In the genomic region with DNA sequence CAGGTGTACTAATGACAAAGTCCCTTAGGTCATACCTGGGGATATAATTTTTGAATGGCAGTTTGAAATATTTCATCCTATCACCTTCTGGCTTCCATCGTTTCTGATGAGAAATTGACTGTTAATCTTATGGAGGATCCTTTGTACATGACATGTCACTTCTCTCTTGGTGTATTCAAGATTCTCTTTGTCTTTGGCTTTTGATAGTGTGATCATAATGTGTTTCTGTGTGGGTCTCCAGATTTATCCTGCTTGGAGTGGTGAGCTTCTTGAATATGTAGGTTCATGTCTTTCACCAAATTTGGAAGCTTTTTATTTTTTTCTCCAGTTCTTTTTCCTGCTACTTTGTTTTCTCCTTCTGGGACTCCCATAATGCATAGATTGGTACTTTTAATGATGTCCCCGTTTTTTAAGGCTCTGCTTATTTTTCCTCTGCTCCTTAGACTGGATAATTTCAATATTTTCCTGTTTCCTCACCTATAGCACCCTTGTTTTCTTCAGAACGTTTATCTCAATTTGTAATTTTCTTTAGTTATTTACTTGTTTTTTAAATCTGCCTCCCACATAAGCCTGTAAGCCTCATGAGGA, we compare ENCODE assay signal across 2 cellular contexts.
TF ChIP-seq lines count a peak whose summit lies in the region.

No MANE protein-coding gene starts in this region.

TF ChIP-seq in SK-N-SH, 30 proteins besides CTCF, POLR2A, EP300 and RAD21:
- TF ChIP-seq, protein P1, sequence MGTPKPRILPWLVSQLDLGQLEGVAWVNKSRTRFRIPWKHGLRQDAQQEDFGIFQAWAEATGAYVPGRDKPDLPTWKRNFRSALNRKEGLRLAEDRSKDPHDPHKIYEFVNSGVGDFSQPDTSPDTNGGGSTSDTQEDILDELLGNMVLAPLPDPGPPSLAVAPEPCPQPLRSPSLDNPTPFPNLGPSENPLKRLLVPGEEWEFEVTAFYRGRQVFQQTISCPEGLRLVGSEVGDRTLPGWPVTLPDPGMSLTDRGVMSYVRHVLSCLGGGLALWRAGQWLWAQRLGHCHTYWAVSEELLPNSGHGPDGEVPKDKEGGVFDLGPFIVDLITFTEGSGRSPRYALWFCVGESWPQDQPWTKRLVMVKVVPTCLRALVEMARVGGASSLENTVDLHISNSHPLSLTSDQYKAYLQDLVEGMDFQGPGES (IDR thresholded peaks at IDR 0.05; ENCODE audit: low read depth, low read length), result no peak
- TF ChIP-seq RXRA (IDR thresholded peaks at IDR 0.05; ENCODE audit: borderline replicate concordance, low read depth) (no peak), TCF12 (IDR thresholded peaks at IDR 0.05) (no peak), TEAD4 (IDR thresholded peaks at IDR 0.05; ENCODE audit: borderline replicate concordance, insufficient read depth) (no peak)
- TF ChIP-seq, protein P2, sequence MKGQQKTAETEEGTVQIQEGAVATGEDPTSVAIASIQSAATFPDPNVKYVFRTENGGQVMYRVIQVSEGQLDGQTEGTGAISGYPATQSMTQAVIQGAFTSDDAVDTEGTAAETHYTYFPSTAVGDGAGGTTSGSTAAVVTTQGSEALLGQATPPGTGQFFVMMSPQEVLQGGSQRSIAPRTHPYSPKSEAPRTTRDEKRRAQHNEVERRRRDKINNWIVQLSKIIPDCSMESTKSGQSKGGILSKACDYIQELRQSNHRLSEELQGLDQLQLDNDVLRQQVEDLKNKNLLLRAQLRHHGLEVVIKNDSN (IDR thresholded peaks at IDR 0.05; ENCODE audit: borderline replicate concordance, low read depth), result 0 out of 2 replicates have a peak, but pooled peaks have one; percentile 13

TF ChIP-seq in SK-N-SH treated with all-trans-retinoic acid at 6 μM for 48 hours, 23 proteins besides CTCF, POLR2A, EP300 and RAD21:
- TF ChIP-seq, protein P3, sequence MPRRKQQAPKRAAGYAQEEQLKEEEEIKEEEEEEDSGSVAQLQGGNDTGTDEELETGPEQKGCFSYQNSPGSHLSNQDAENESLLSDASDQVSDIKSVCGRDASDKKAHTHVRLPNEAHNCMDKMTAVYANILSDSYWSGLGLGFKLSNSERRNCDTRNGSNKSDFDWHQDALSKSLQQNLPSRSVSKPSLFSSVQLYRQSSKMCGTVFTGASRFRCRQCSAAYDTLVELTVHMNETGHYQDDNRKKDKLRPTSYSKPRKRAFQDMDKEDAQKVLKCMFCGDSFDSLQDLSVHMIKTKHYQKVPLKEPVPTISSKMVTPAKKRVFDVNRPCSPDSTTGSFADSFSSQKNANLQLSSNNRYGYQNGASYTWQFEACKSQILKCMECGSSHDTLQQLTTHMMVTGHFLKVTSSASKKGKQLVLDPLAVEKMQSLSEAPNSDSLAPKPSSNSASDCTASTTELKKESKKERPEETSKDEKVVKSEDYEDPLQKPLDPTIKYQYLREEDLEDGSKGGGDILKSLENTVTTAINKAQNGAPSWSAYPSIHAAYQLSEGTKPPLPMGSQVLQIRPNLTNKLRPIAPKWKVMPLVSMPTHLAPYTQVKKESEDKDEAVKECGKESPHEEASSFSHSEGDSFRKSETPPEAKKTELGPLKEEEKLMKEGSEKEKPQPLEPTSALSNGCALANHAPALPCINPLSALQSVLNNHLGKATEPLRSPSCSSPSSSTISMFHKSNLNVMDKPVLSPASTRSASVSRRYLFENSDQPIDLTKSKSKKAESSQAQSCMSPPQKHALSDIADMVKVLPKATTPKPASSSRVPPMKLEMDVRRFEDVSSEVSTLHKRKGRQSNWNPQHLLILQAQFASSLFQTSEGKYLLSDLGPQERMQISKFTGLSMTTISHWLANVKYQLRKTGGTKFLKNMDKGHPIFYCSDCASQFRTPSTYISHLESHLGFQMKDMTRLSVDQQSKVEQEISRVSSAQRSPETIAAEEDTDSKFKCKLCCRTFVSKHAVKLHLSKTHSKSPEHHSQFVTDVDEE (CRISPR knock-in tag; IDR thresholded peaks at IDR 0.05), result no peak
- TF ChIP-seq ISL1 (CRISPR knock-in tag; IDR thresholded peaks at IDR 0.05) (no peak), ZNF70 (CRISPR knock-in tag; IDR thresholded peaks at IDR 0.05) (no peak), ZFP30 (CRISPR knock-in tag; IDR thresholded peaks at IDR 0.05) (no peak), GLIS3 (CRISPR knock-in tag; IDR thresholded peaks at IDR 0.05) (no peak), RARB (CRISPR knock-in tag; IDR thresholded peaks at IDR 0.05) (no peak), TCF4 (CRISPR knock-in tag; IDR thresholded peaks at IDR 0.05; ENCODE audit: borderline replicate concordance) (no peak), ZFP3 (CRISPR knock-in tag; IDR thresholded peaks at IDR 0.05) (no peak), PPARA (CRISPR knock-in tag; IDR thresholded peaks at IDR 0.05; ENCODE audit: borderline replicate concordance) (no peak), CSDC2 (CRISPR knock-in tag; IDR thresholded peaks at IDR 0.05) (no peak)
- TF ChIP-seq, protein P4, sequence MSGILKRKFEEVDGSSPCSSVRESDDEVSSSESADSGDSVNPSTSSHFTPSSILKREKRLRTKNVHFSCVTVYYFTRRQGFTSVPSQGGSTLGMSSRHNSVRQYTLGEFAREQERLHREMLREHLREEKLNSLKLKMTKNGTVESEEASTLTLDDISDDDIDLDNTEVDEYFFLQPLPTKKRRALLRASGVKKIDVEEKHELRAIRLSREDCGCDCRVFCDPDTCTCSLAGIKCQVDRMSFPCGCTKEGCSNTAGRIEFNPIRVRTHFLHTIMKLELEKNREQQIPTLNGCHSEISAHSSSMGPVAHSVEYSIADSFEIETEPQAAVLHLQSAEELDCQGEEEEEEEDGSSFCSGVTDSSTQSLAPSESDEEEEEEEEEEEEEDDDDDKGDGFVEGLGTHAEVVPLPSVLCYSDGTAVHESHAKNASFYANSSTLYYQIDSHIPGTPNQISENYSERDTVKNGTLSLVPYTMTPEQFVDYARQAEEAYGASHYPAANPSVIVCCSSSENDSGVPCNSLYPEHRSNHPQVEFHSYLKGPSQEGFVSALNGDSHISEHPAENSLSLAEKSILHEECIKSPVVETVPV (CRISPR knock-in tag; IDR thresholded peaks at IDR 0.05), result no peak
- TF ChIP-seq, protein P5, sequence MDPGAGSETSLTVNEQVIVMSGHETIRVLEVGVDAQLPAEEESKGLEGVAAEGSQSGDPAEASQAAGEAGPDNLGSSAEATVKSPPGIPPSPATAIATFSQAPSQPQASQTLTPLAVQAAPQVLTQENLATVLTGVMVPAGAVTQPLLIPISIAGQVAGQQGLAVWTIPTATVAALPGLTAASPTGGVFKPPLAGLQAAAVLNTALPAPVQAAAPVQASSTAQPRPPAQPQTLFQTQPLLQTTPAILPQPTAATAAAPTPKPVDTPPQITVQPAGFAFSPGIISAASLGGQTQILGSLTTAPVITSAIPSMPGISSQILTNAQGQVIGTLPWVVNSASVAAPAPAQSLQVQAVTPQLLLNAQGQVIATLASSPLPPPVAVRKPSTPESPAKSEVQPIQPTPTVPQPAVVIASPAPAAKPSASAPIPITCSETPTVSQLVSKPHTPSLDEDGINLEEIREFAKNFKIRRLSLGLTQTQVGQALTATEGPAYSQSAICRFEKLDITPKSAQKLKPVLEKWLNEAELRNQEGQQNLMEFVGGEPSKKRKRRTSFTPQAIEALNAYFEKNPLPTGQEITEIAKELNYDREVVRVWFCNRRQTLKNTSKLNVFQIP (CRISPR knock-in tag; IDR thresholded peaks at IDR 0.05; ENCODE audit: borderline replicate concordance, low read depth), result no peak
- TF ChIP-seq, protein P6, sequence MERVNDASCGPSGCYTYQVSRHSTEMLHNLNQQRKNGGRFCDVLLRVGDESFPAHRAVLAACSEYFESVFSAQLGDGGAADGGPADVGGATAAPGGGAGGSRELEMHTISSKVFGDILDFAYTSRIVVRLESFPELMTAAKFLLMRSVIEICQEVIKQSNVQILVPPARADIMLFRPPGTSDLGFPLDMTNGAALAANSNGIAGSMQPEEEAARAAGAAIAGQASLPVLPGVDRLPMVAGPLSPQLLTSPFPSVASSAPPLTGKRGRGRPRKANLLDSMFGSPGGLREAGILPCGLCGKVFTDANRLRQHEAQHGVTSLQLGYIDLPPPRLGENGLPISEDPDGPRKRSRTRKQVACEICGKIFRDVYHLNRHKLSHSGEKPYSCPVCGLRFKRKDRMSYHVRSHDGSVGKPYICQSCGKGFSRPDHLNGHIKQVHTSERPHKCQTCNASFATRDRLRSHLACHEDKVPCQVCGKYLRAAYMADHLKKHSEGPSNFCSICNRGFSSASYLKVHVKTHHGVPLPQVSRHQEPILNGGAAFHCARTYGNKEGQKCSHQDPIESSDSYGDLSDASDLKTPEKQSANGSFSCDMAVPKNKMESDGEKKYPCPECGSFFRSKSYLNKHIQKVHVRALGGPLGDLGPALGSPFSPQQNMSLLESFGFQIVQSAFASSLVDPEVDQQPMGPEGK (CRISPR knock-in tag; IDR thresholded peaks at IDR 0.05; ENCODE audit: borderline replicate concordance), result no peak
